ENCODE assay signal across 9 cellular contexts in genomic region chr12:51814311-51815088, GRCh38. TPM values are rescaled to one million over a fixed set of nuclear protein-coding genes. Genes with fewer than 3 reads are reported as not detected.
DNase-seq lines count a peak whose midpoint lies in the region; ATAC-seq, FAIRE-seq and TF ChIP-seq lines count a peak whose summit lies in the region.
"Had no signal": no experiment of that assay in that cellular context is flagged by ENCODE, and none has a peak within 500 bp of the region (broad histone marks: within the 10 kb centered on the region; RNA-seq: fewer than 3 reads in every experiment).

No MANE protein-coding gene starts in this region.

- H3K4me1 ChIP-seq in A549: peaks cover 23% of the 10 kb centered on the region
- H3K4me1 ChIP-seq in Panc1 (ENCODE audit: control insufficient read depth, insufficient read depth, low read length): no peaks in the 10 kb centered on the region; the same call in none of the 2 replicates
- H3K4me1 ChIP-seq in subcutaneous abdominal adipose tissue (ENCODE audit: control insufficient read depth in 5 of 5, insufficient read depth in 5 of 5, low read length in 5 of 5): peaks cover 0 to 24% (median 17%) of the 10 kb centered on the region in 5 donors

- peak; percentile 38 for TF ChIP-seq POLR2A in A549 (IDR thresholded peaks at IDR 0.05; ENCODE audit: low read length)

- no peaks in the 10 kb centered on the region for H4K20me1 ChIP-seq in neural cell (ENCODE audit: insufficient read depth)

- peak overlapping the region; percentile 80 to 97 for H3K27ac ChIP-seq in A549
- H3K27ac ChIP-seq in Panc1 (ENCODE audit: low read length): peak overlapping the region; percentile 58
- no peak overlapping the region for H3K27ac ChIP-seq in neural cell (ENCODE audit: low read length)
- H3K27ac ChIP-seq in subcutaneous abdominal adipose tissue (ENCODE audit: low read depth, low read length): peak overlapping the region; percentile 62

- peak; percentile 93 for TF ChIP-seq CTCF in A549 (IDR thresholded peaks at IDR 0.05)
- TF ChIP-seq CTCF in GM20000 (IDR thresholded peaks at IDR 0.05; ENCODE audit: extremely low read depth, missing control alignments): peak; percentile 64
- peak; percentile 97 for TF ChIP-seq CTCF in Panc1 (IDR thresholded peaks at IDR 0.05)
- peak; percentile 58 for TF ChIP-seq CTCF in neural cell (IDR thresholded peaks at IDR 0.05; ENCODE audit: poor library complexity, severe bottlenecking)

- H3K36me3 ChIP-seq in Panc1 (ENCODE audit: control insufficient read depth, insufficient read depth, low read length) (no peaks in the 10 kb centered on the region), neural cell (ENCODE audit: insufficient read depth, low read length) (no peaks in the 10 kb centered on the region), subcutaneous abdominal adipose tissue (ENCODE audit: control insufficient read depth in 5 of 5, insufficient read depth in 5 of 5, low read length in 5 of 5) (no peaks in the 10 kb centered on the region)

- H3K27me3 ChIP-seq in Panc1 (ENCODE audit: control insufficient read depth, insufficient read depth, low read length) (no peaks in the 10 kb centered on the region), neural cell (ENCODE audit: insufficient read depth, low read depth, low read length) (peaks cover 16% of the 10 kb centered on the region), subcutaneous abdominal adipose tissue (ENCODE audit: control insufficient read depth in 5 of 5, insufficient read depth in 4 of 5, low read length in 5 of 5) (no peaks in the 10 kb centered on the region)

- H3K9me2 ChIP-seq in neural cell (ENCODE audit: insufficient read depth, low read length): no peaks in the 10 kb centered on the region

- peak; percentile 88 to 90 for ATAC-seq in A549
- peak; percentile 94 for ATAC-seq in Panc1
- ATAC-seq in HG03571 (IDR thresholded peaks at IDR 0.05; ENCODE audit: unreplicated experiment): no peak

- no peak for TF ChIP-seq EP300 in A549 (IDR thresholded peaks at IDR 0.05)
- no peak for TF ChIP-seq EP300 in neural cell (conservative IDR thresholded peaks at IDR 0.05; ENCODE audit: poor library complexity, severe bottlenecking)

- DNase-seq in A549 (ENCODE audit: low read depth in 1 of 2, low spot score in 1 of 2): peak; percentile 82 to 86
- peak; percentile 89 for DNase-seq in GM20000 (ENCODE audit: low spot score)
- no peak for DNase-seq in Panc1 (ENCODE audit: low read depth, low spot score)
- peak; percentile 12 to 65 (median 36) for DNase-seq in activated naive CD4-positive, alpha-beta T cell (lab: John Stamatoyannopoulos, UW)
- DNase-seq in foreskin melanocyte: peak; percentile 35

- POLR2A ChIA-PET in A549 (lab: Yijun Ruan, JAX) (interaction anchor here (0.5 to 1.5 kb wide), 5 partner anchors 9 to 1624 kb away, joined by 3 to 8 read pairs (median 3); partner anchors contain the start of gene SLC4A8), Panc1 (lab: Charles Lee) (interaction anchor here (0.6 to 0.7 kb wide), 3 partner anchors 86 to 1142 kb away, joined by 3 to 8 read pairs (median 3); no protein-coding TSS in a partner anchor)

- CTCF ChIA-PET in A549 (lab: Yijun Ruan, JAX): interaction anchor here (0.6 to 10.5 kb wide), 29 partner anchors 9 to 403 kb away, joined by 3 to 155 read pairs (median 4); partner anchors contain the start of gene SLC4A8
- CTCF ChIA-PET in Panc1 (lab: Charles Lee): interaction anchor here (0.6 kb wide), 2 partner anchors 210 to 396 kb away, joined by 3 to 4 read pairs; no protein-coding TSS in a partner anchor

- H2AFZ ChIP-seq in neural cell (ENCODE audit: low read depth, low read length): no peak overlapping the region

- H3K9me3 ChIP-seq in A549 (no peaks in the 10 kb centered on the region), Panc1 (ENCODE audit: control insufficient read depth, insufficient read depth, low read depth, low read length) (no peaks in the 10 kb centered on the region), neural cell (ENCODE audit: low read length) (no peaks in the 10 kb centered on the region), subcutaneous abdominal adipose tissue (ENCODE audit: control insufficient read depth in 5 of 5, low read length in 5 of 5) (no peaks in the 10 kb centered on the region)

- no peaks in the 10 kb centered on the region for H3K79me2 ChIP-seq in neural cell (replicated peaks; ENCODE audit: insufficient read depth, low read length)

- no TSS peak for BruUV-seq in Panc1 (replicated peaks; lab: Mats Ljungman, UMichigan)

- FAIRE-seq in A549 (lab: Jason Lieb, UNC): no peak
- FAIRE-seq: GM18507 had no signal

- H3K4me2 ChIP-seq in A549 (peak overlapping the region; percentile 78), neural cell (ENCODE audit: low read length) (no peak overlapping the region)

- intact Hi-C loops in Panc1 (cut with micrococcal nuclease; ENCODE audit: unreplicated experiment): no loop called here

- in situ Hi-C loops in Panc1 (cut with HindIII; ENCODE audit: low pct_unique_long_range_greater_than_20kb, low sequenced_read_pairs): no loop called here

- H3K4me3 ChIP-seq in A549 (peak overlapping the region; percentile 46), Panc1 (ENCODE audit: low read depth in 2 of 2, low read length in 2 of 2) (peak overlapping the region; percentile 46 to 52), neural cell (ENCODE audit: low read length) (no peak overlapping the region), subcutaneous abdominal adipose tissue (ENCODE audit: low read depth in 1 of 5, low read length in 5 of 5) (peak overlapping the region; percentile 65 to 75 (median 67))

- TF ChIP-seq RAD21 in A549 (conservative IDR thresholded peaks at IDR 0.05 in 1 of 2, IDR thresholded peaks at IDR 0.05 in 1 of 2): peak; percentile 53 to 77
- peak; percentile 34 for TF ChIP-seq RAD21 in neural cell (conservative IDR thresholded peaks at IDR 0.05)

- WGBS in A549 (ENCODE audit: missing lambda C conversion rate): 59% methylated on average over 35 of the region's 100 CpGs

- no peak overlapping the region for H3K9ac ChIP-seq in neural cell (ENCODE audit: low read length)
- peak overlapping the region; percentile 44 to 93 (median 83) for H3K9ac ChIP-seq in subcutaneous abdominal adipose tissue (ENCODE audit: low read length in 5 of 5)

- no peaks in the 10 kb centered on the region for H3F3A ChIP-seq in neural cell (ENCODE audit: insufficient read depth, low read length, poor library complexity, severe bottlenecking)

TF ChIP-seq in A549, 52 proteins besides CTCF, POLR2A, EP300 and RAD21:
- TF ChIP-seq E2F6 (IDR thresholded peaks at IDR 0.05; ENCODE audit: borderline replicate concordance, low read depth): 0 out of 2 replicates have a peak, but pooled peaks have one; percentile 43
- peak; percentile 45; the same call in 1 of the 2 replicates for TF ChIP-seq MAX (IDR thresholded peaks at IDR 0.05)
- peak; percentile 89 for TF ChIP-seq SMC3 (IDR thresholded peaks at IDR 0.05)
- TF ChIP-seq CBX8 (IDR thresholded peaks at IDR 0.05): no peak
- peak in 1 of 2 experiments; percentile 31; a peak in 1 of 5 replicates for TF ChIP-seq JUN (IDR thresholded peaks at IDR 0.05)

TF ChIP-seq in neural cell, 6 proteins besides CTCF, POLR2A, EP300 and RAD21:
- TF ChIP-seq REST (IDR thresholded peaks at IDR 0.05; ENCODE audit: borderline replicate concordance) (no peak), SMC3 (conservative IDR thresholded peaks at IDR 0.05; ENCODE audit: poor library complexity) (peak; percentile 45), POLR2AphosphoS5 (IDR thresholded peaks at IDR 0.05) (no peak), EZH2 (IDR thresholded peaks at IDR 0.05; ENCODE audit: borderline replicate concordance, insufficient read depth, low read length, poor library complexity, severe bottlenecking) (no peak)

RNA-seq across cellular contexts. Expression of gene FIGNL2, which starts 34.0 kb away (rescaled TPM):
- polyA plus RNA-seq in A549 (2011; rRNA removed) (0.22 and 0.26 TPM in 2 replicates), A549 (2017; fragmentation: RNase III; extraction: RNeasy Plus Mini Kit Qiagen cat#74134 plus additional on column Dnase treatment) (0.36 to 0.46 TPM (median 0.38 TPM) in 3 replicates), neural cell (0.06 and 0.21 TPM in 2 replicates)
- 0.26 and 0.38 TPM in 2 replicates for polyA plus RNA-seq in A549 (2012; cell fraction: cytosol; rRNA removed)
- 0.71 and 1.2 TPM in 2 replicates for polyA plus RNA-seq in A549 (2012; cell fraction: nucleus; rRNA removed)
- polyA minus RNA-seq in A549 (2011; rRNA and poly(A)+ RNA removed): 1.3 and 1.7 TPM in 2 replicates
- 0.23 TPM for total RNA-seq in Panc1 (2021; ENCODE audit: unreplicated experiment)
- 0.11 TPM for polyA plus RNA-seq in Panc1 (2012; ENCODE audit: insufficient read length)
- polyA minus RNA-seq in neural cell: 0.49 and 0.58 TPM in 2 replicates
